30 cellular contexts compared by ENCODE assay signal in the genomic region with DNA sequence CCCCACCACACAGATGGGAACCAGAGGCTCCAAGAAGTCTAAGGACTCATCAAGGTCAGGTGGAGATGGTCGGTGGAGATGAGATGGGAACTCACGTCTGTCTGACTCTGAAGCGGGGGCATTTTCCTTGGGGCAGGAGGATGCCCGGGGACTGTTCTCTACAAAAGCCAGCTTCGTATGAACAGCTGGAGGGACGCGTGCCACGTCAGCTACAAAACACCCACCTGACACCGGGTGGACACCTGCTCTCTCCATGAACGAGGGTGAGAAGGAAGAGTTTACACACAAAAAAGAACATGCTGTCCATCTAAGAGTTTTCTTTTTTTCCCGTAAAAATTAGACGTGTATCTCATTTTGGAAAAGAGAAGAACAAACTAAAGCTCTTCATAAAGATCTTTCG.
"Had no signal": no experiment of that assay in that cellular context is flagged by ENCODE, and none has a peak within 500 bp of the region (broad histone marks: within the 10 kb centered on the region; RNA-seq: fewer than 3 reads in every experiment).

No MANE protein-coding gene starts in this region.

- H3K36me3 ChIP-seq: adrenal gland, brain microvascular endothelial cell, breast epithelium, cardiac muscle cell had no signal

- H3K27me3 ChIP-seq: adrenal gland, ascending aorta, body of pancreas, brain microvascular endothelial cell, breast epithelium, cardiac muscle cell had no signal

- DNase-seq: activated effector memory CD4-positive, alpha-beta T cell treated with anti-CD3 and anti-CD28 coated beads, Interleukin-2, amount 50 U/mL, for 16 hours; activated effector memory CD4-positive, alpha-beta T cell treated with Interleukin-2 at 50 U/mL for 16 hours; activated gamma-delta T cell; activated gamma-delta T cell treated with Interleukin-2 at 50 U/mL for 16 hours; activated naive CD4-positive, alpha-beta T cell; activated naive CD4-positive, alpha-beta T cell treated with anti-CD3 and anti-CD28 coated beads for 36 hours; activated naive CD4-positive, alpha-beta T cell treated with anti-CD3 and anti-CD28 coated beads, Interleukin-2, amount 10 ng/mL, durations not matched to agents 7 days and 5 days; activated naive CD4-positive, alpha-beta T cell treated with anti-CD3 and anti-CD28 coated beads, Interleukin-2, amount 50 U/mL, for 16 hours; activated naive CD4-positive, alpha-beta T cell treated with Interleukin-2 at 50 U/mL for 16 hours; activated naive CD8-positive, alpha-beta T cell treated with anti-CD3 and anti-CD28 coated beads for 36 hours; activated naive CD8-positive, alpha-beta T cell treated with anti-CD3 and anti-CD28 coated beads, Interleukin-2, amount 10 ng/mL, durations not matched to agents 7 days and 5 days; activated naive CD8-positive, alpha-beta T cell treated with anti-CD3 and anti-CD28 coated beads, Interleukin-2, amount 50 U/mL, for 24 hours; activated T-cell treated with anti-CD3 and anti-CD28 coated beads, Interleukin-2, amount 50 U/mL, for 24 hours; activated T-cell treated with anti-CD3 and anti-CD28 coated beads, Interleukin-2, amount 50 U/mL, for 4 hours; activated T-cell treated with anti-CD3 and anti-CD28 coated beads, Interleukin-2, amount 50 U/mL, for 48 hours; activated T-cell treated with anti-CD3 and anti-CD28 coated beads, Interleukin-2, amount 50 U/mL, for 72 hours; adrenal gland; amniotic stem cell; amygdala; anterior cingulate cortex; body of pancreas; brain microvascular endothelial cell; caudate nucleus; central memory CD4-positive, alpha-beta T cell; cerebellar nuclear complex had no signal

- ATAC-seq: activated naive CD4-positive, alpha-beta T cell treated with anti-CD3 and anti-CD28 coated beads, Interleukin-2, amount 50 U/mL, for 72 hours; activated naive CD8-positive, alpha-beta T cell treated with anti-CD3 and anti-CD28 coated beads, Interleukin-2, amount 50 U/mL, for 24 hours; activated T-cell treated with anti-CD3 and anti-CD28 coated beads, Interleukin-2, amount 50 U/mL, for 4 hours; activated T-cell treated with anti-CD3 and anti-CD28 coated beads, Interleukin-2, amount 50 U/mL, for 72 hours; activated T-helper 17 cell treated with anti-CD3 and anti-CD28 coated beads, Interleukin-2, amount 50 U/mL, for 72 hours; body of pancreas had no signal

- H3K27ac ChIP-seq: adrenal gland, ascending aorta, body of pancreas, brain microvascular endothelial cell, breast epithelium, cardiac muscle cell had no signal

- H3K4me3 ChIP-seq: adrenal gland, ascending aorta, body of pancreas, breast epithelium, cardiac muscle cell had no signal

- H3K9me3 ChIP-seq: adrenal gland, ascending aorta, body of pancreas, breast epithelium had no signal

- H3K4me1 ChIP-seq: adrenal gland, ascending aorta, body of pancreas, breast epithelium had no signal
